In genomic region chr3:152388631-152389030, GRCh38 we compare ENCODE assay signal across 16 cellular contexts.
DNase-seq lines count a peak whose midpoint lies in the region; ATAC-seq, FAIRE-seq and TF ChIP-seq lines count a peak whose summit lies in the region.
"Had no signal": no experiment of that assay in that cellular context is flagged by ENCODE, and none has a peak within 500 bp of the region (broad histone marks: within the 10 kb centered on the region; RNA-seq: fewer than 3 reads in every experiment).

No MANE protein-coding gene starts in this region.

- no peak for FAIRE-seq in bronchial epithelial cell (lab: Jason Lieb, UNC)
- FAIRE-seq: D721Med had no signal

- POLR2A ChIA-PET in naive thymus-derived CD8-positive, alpha-beta T cell (lab: Charles Lee) = no interaction called here

- H3K27ac Mint-ChIP-seq in naive thymus-derived CD8-positive, alpha-beta T cell = peak overlapping the region in 8 of 10 donors; percentile 8 to 87 (median 66)
- H3K27ac Mint-ChIP-seq: progenitor cell of endocrine pancreas had no signal

- no peak for DNase-seq in right atrium auricular region (ENCODE audit: low spot score)
- no peak for DNase-seq in cardiac septum (ENCODE audit: low spot score)
- peak; percentile 95 for DNase-seq in bronchial epithelial cell (ENCODE audit: low read depth)
- no peak for DNase-seq in naive thymus-derived CD8-positive, alpha-beta T cell
- no peak for DNase-seq in stimulated activated CD4-positive, alpha-beta T cell treated with anti-CD3 and anti-CD28 coated beads, Interleukin-1b, Interleukin-23, amount 100 ng/mL, for 48 hours
- no peak for DNase-seq in effector CD4-positive, alpha-beta T cell
- DNase-seq in NCI-H748 treated with DMSO at 0.1 percent for 48 hours (lab: John Stamatoyannopoulos, UW) = no peak
- DNase-seq: activated naive CD4-positive, alpha-beta T cell treated with anti-CD3 and anti-CD28 coated beads, Interleukin-2, amount 50 U/mL, for 16 hours; central memory CD4-positive, alpha-beta T cell; NCI-H146; NCI-H510A; testis had no signal

- H3K36me3 Mint-ChIP-seq in naive thymus-derived CD8-positive, alpha-beta T cell = peaks cover 0 to 57% (median 0%) of the 10 kb centered on the region in 3 donors

- TF ChIP-seq CTCF in right atrium auricular region (IDR thresholded peaks at IDR 0.05) = no peak
- no peak for TF ChIP-seq CTCF in bronchial epithelial cell (IDR thresholded peaks at IDR 0.05; ENCODE audit: insufficient read depth, low read length, severe bottlenecking)

- no peaks in the 10 kb centered on the region for H3K27me3 ChIP-seq in right atrium auricular region
- H3K27me3 ChIP-seq in bronchial epithelial cell (ENCODE audit: control insufficient read depth, insufficient read depth, low read length) = no peaks in the 10 kb centered on the region
- H3K27me3 ChIP-seq: testis had no signal

- H3K9me3 Mint-ChIP-seq in naive thymus-derived CD8-positive, alpha-beta T cell = no peaks in the 10 kb centered on the region

- intact Hi-C loops in cardiac septum (cut with DNase I) = no loop called here

- H3K4me3 ChIP-seq in right atrium auricular region (no peak overlapping the region), bronchial epithelial cell (ENCODE audit: low read depth, low read length) (no peak overlapping the region)
- H3K4me3 ChIP-seq: testis had no signal

- peak overlapping the region; percentile 42 to 74 for H3K27ac ChIP-seq in right atrium auricular region
- H3K27ac ChIP-seq: testis had no signal

- H3K27me3 Mint-ChIP-seq in naive thymus-derived CD8-positive, alpha-beta T cell = no peaks in the 10 kb centered on the region
- H3K27me3 Mint-ChIP-seq: progenitor cell of endocrine pancreas had no signal

- peaks cover 21 to 87% (median 73%) of the 10 kb centered on the region in 4 donors for H3K4me1 Mint-ChIP-seq in naive thymus-derived CD8-positive, alpha-beta T cell

- no peaks in the 10 kb centered on the region for H3K9me3 ChIP-seq in right atrium auricular region
- H3K9me3 ChIP-seq: testis had no signal

- peaks cover 0 to 92% of the 10 kb centered on the region in 2 donors for H3K4me1 ChIP-seq in right atrium auricular region

- no peak for ATAC-seq in naive thymus-derived CD8-positive, alpha-beta T cell
- no peak for ATAC-seq in GM18519 (IDR thresholded peaks at IDR 0.05; ENCODE audit: low FRiP score, unreplicated experiment)
- ATAC-seq: Panc1 had no signal

- H3K36me3 ChIP-seq in right atrium auricular region = no peaks in the 10 kb centered on the region
- peaks cover 1% of the 10 kb centered on the region for H3K36me3 ChIP-seq in bronchial epithelial cell (ENCODE audit: control insufficient read depth, insufficient read depth, low read length)

- peak overlapping the region in 2 of 10 donors; percentile 4 to 48 for H3K4me3 Mint-ChIP-seq in naive thymus-derived CD8-positive, alpha-beta T cell
